35 cellular contexts compared by ENCODE assay signal in genomic region chr7:104695563-104695962, GRCh38.
"Had no signal": no experiment of that assay in that cellular context is flagged by ENCODE, and none has a peak within 500 bp of the region (broad histone marks: within the 10 kb centered on the region; RNA-seq: fewer than 3 reads in every experiment).

No MANE protein-coding gene starts in this region.

- H3K27me3 ChIP-seq: MG63 had no signal

- DNase-seq: Karpas-422, Kasumi-1, KBM-7, KG1, MG63, MM.1S, MV-4-11, NCI-H1048, NCI-H1092, NCI-H1092 treated with DMSO at 0.1 percent for 48 hours, NCI-H1105, NCI-H1105 treated with DMSO at 0.1 percent for 48 hours, NCI-H1417, NCI-H1417 treated with DMSO at 0.1 percent for 48 hours, NCI-H1436, NCI-H1436 treated with DMSO at 0.1 percent for 48 hours, NCI-H146, NCI-H1694, NCI-H1694 treated with DMSO at 0.1 percent for 48 hours, NCI-H187, NCI-H187 treated with DMSO at 0.1 percent for 48 hours, NCI-H1930, NCI-H2029, NCI-H2029 treated with DMSO at 0.1 percent for 48 hours, NCI-H2081, NCI-H2081 treated with DMSO at 0.1 percent for 48 hours, NCI-H2107, NCI-H2171, NCI-H2171 treated with DMSO at 0.1 percent for 48 hours, NCI-H2227 treated with DMSO at 0.1 percent for 48 hours, NCI-H226, NCI-H345, NCI-H446, NCI-H446 treated with DMSO at 0.1 percent for 48 hours had no signal

- H3K36me3 ChIP-seq: MG63 had no signal

- H3K9me3 ChIP-seq: MG63 had no signal

- H3K4me3 ChIP-seq: MG63 had no signal

- H3K27ac ChIP-seq: KMS-11 had no signal

- H3K9ac ChIP-seq: KMS-11 had no signal
